ENCODE assay signal across 29 cellular contexts in genomic region chr2:11877764-11878163, GRCh38.
"Had no signal": no experiment of that assay in that cellular context is flagged by ENCODE, and none has a peak within 500 bp of the region (broad histone marks: within the 10 kb centered on the region; RNA-seq: fewer than 3 reads in every experiment).

No MANE protein-coding gene starts in this region.

- H3K36me3 Mint-ChIP-seq: activated naive CD4-positive, alpha-beta T cell treated with anti-CD3 and anti-CD28 coated beads, Interleukin-2, amount 50 U/mL, for 24 hours; activated naive CD8-positive, alpha-beta T cell treated with anti-CD3 and anti-CD28 coated beads, Interleukin-2, amount 10 ng/mL, durations not matched to agents 7 days and 5 days had no signal

- H3K4me3 Mint-ChIP-seq: activated CD4-positive, alpha-beta memory T cell treated with anti-CD3 and anti-CD28 coated beads, Interleukin-2, amount 10 ng/mL, durations not matched to agents 7 days and 5 days; activated naive CD4-positive, alpha-beta T cell treated with anti-CD3 and anti-CD28 coated beads, Interleukin-2, amount 50 U/mL, for 24 hours; activated naive CD8-positive, alpha-beta T cell treated with anti-CD3 and anti-CD28 coated beads, Interleukin-2, amount 10 ng/mL, durations not matched to agents 7 days and 5 days; central memory CD8-positive, alpha-beta T cell had no signal

- H3K4me1 ChIP-seq: ascending aorta had no signal

- H3K9me3 Mint-ChIP-seq: activated CD4-positive, alpha-beta memory T cell treated with anti-CD3 and anti-CD28 coated beads, Interleukin-2, amount 10 ng/mL, durations not matched to agents 7 days and 5 days; activated naive CD4-positive, alpha-beta T cell treated with anti-CD3 and anti-CD28 coated beads, Interleukin-2, amount 50 U/mL, for 24 hours; activated naive CD8-positive, alpha-beta T cell treated with anti-CD3 and anti-CD28 coated beads, Interleukin-2, amount 10 ng/mL, durations not matched to agents 7 days and 5 days; central memory CD8-positive, alpha-beta T cell had no signal

- H3K36me3 ChIP-seq: ascending aorta, cardiac muscle cell, WERI-Rb-1 had no signal

- DNase-seq: activated CD4-positive, alpha-beta memory T cell treated with anti-CD3 and anti-CD28 coated beads, Interleukin-2, amount 10 ng/mL, durations not matched to agents 7 days and 5 days; activated CD4-positive, alpha-beta T cell treated with anti-CD3 and anti-CD28 coated beads for 1 hour; activated CD4-positive, alpha-beta T cell treated with anti-CD3 and anti-CD28 coated beads for 48 hours; activated CD4-positive, CD25-positive, alpha-beta regulatory T cell; activated CD8-positive, alpha-beta memory T cell treated with anti-CD3 and anti-CD28 coated beads, Interleukin-2, amount 50 U/mL, for 48 hours; activated gamma-delta T cell; activated naive CD4-positive, alpha-beta T cell treated with Interleukin-2 at 50 U/mL for 16 hours; activated naive CD8-positive, alpha-beta T cell treated with anti-CD3 and anti-CD28 coated beads, Interleukin-2, amount 10 ng/mL, durations not matched to agents 7 days and 5 days; activated T-cell treated with anti-CD3 and anti-CD28 coated beads, Interleukin-2, amount 50 U/mL, for 48 hours; amygdala; NCI-H1092 treated with DMSO at 0.1 percent for 48 hours; NCI-H1417; NCI-H146; NCI-H187; NCI-H2029 treated with DMSO at 0.1 percent for 48 hours; NCI-H2107; NCI-H2171; NCI-H510A; NCI-H526; NCI-H748 treated with DMSO at 0.1 percent for 48 hours; NK-92 treated with Interleukin-12 subunit alpha and Interleukin-12 subunit beta, amount 100 ng/mL, for 24 hours; PC-9; Right ventricle myocardium superior; T1000; WERI-Rb-1 had no signal

- H3K27me3 ChIP-seq: ascending aorta, cardiac muscle cell had no signal

- H3K27me3 Mint-ChIP-seq: activated CD4-positive, alpha-beta memory T cell treated with anti-CD3 and anti-CD28 coated beads, Interleukin-2, amount 10 ng/mL, durations not matched to agents 7 days and 5 days; activated naive CD4-positive, alpha-beta T cell treated with anti-CD3 and anti-CD28 coated beads, Interleukin-2, amount 50 U/mL, for 24 hours had no signal

- H3K27ac ChIP-seq: ascending aorta, cardiac muscle cell, PC-9, WERI-Rb-1 had no signal

- H3K4me2 ChIP-seq: PC-9 had no signal

- H3K27ac Mint-ChIP-seq: activated CD4-positive, alpha-beta memory T cell treated with anti-CD3 and anti-CD28 coated beads, Interleukin-2, amount 10 ng/mL, durations not matched to agents 7 days and 5 days; activated naive CD4-positive, alpha-beta T cell treated with anti-CD3 and anti-CD28 coated beads, Interleukin-2, amount 50 U/mL, for 24 hours; activated naive CD8-positive, alpha-beta T cell treated with anti-CD3 and anti-CD28 coated beads, Interleukin-2, amount 10 ng/mL, durations not matched to agents 7 days and 5 days had no signal

- H3K4me3 ChIP-seq: ascending aorta, cardiac muscle cell, PC-9 had no signal

- H3K9me3 ChIP-seq: ascending aorta had no signal

- H2AFZ ChIP-seq: PC-9 had no signal

- H3K4me1 Mint-ChIP-seq: activated CD4-positive, alpha-beta memory T cell treated with anti-CD3 and anti-CD28 coated beads, Interleukin-2, amount 10 ng/mL, durations not matched to agents 7 days and 5 days; activated naive CD8-positive, alpha-beta T cell treated with anti-CD3 and anti-CD28 coated beads, Interleukin-2, amount 10 ng/mL, durations not matched to agents 7 days and 5 days; central memory CD8-positive, alpha-beta T cell had no signal
